ENCODE assay signal across 8 cellular contexts in genomic region chr6:33419580-33420492, GRCh38. TPM values are rescaled to one million over a fixed set of nuclear protein-coding genes. Genes with fewer than 3 reads are reported as not detected.
DNase-seq lines count a peak whose midpoint lies in the region; ATAC-seq and TF ChIP-seq lines count a peak whose summit lies in the region.

SYNGAP1 (plus strand) TSS chr6:33420065; CDS start chr6:33420265, 200 bp downstream.

- H3K9me3 ChIP-seq in SU-DHL-6 (ENCODE audit: insufficient read depth, low read length) (no peaks in the 10 kb centered on the region), left lung (no peaks in the 10 kb centered on the region)

- H3K4me1 ChIP-seq in left lung, result peaks cover 17 to 46% of the 10 kb centered on the region in 2 donors

- no peaks in the 10 kb centered on the region for H3K27me3 ChIP-seq in HL-60 (ENCODE audit: insufficient read depth, poor library complexity, severe bottlenecking)
- H3K27me3 ChIP-seq in SU-DHL-6 (ENCODE audit: low read length), result peaks cover 5% of the 10 kb centered on the region; the same call in 1 of the 2 replicates
- no peaks in the 10 kb centered on the region for H3K27me3 ChIP-seq in left lung

- no peaks in the 10 kb centered on the region for H4K20me1 ChIP-seq in SU-DHL-6 (ENCODE audit: low read depth, low read length)

- peak within 1 kb of the TSS; percentile 1 for H3K4me3 Mint-ChIP-seq in stimulated activated memory B cell treated with anti-CD40 and anti-IgM and Interleukin-4, amounts not matched to agents 10 μg/mL and 1 μg/mL and 100 μg/mL, for 72 hours

- intact Hi-C loops in left lung (cut with DNase I), result loop anchor here in 1 of 2 donors (10.0 kb wide), 1 partner anchor 105 kb away; the partner anchor contains the start of genes TAPBP and ZBTB22

- no peaks in the 10 kb centered on the region for H3K9me3 Mint-ChIP-seq in stimulated activated memory B cell treated with anti-CD40 and anti-IgM and Interleukin-4, amounts not matched to agents 10 μg/mL and 1 μg/mL and 100 μg/mL, for 72 hours

- peak within 1 kb of the TSS; percentile 53; the same call in 1 of the 2 replicates for H3K9ac ChIP-seq in SU-DHL-6 (ENCODE audit: low read length)

- no peak within 1 kb of the TSS for H2AFZ ChIP-seq in SU-DHL-6 (ENCODE audit: low read depth, low read length, severe bottlenecking)

- H3K4me1 Mint-ChIP-seq in stimulated activated memory B cell treated with anti-CD40 and anti-IgM and Interleukin-4, amounts not matched to agents 10 μg/mL and 1 μg/mL and 100 μg/mL, for 72 hours, result peaks cover 52% of the 10 kb centered on the region

- H3K27ac ChIP-seq in HL-60 (replicated peaks), result peak within 1 kb of the TSS; percentile 90
- H3K27ac ChIP-seq in SU-DHL-6 (ENCODE audit: low read depth, low read length), result no peak within 1 kb of the TSS
- peak within 1 kb of the TSS in 1 of 2 donors; percentile 53 for H3K27ac ChIP-seq in left lung

- TF ChIP-seq CTCF in HL-60 (IDR thresholded peaks at IDR 0.05; ENCODE audit: insufficient read depth, low read length), result no peak
- no peak for TF ChIP-seq CTCF in SU-DHL-6 (IDR thresholded peaks at IDR 0.05; ENCODE audit: insufficient read depth, low read length, poor library complexity, severe bottlenecking)
- no peak for TF ChIP-seq CTCF in left lung (IDR thresholded peaks at IDR 0.05)

- peaks cover 22% of the 10 kb centered on the region for H3K79me2 ChIP-seq in SU-DHL-6 (ENCODE audit: insufficient read depth, low read length)

- H3K27me3 Mint-ChIP-seq in stimulated activated memory B cell treated with anti-CD40 and anti-IgM and Interleukin-4, amounts not matched to agents 10 μg/mL and 1 μg/mL and 100 μg/mL, for 72 hours, result no peaks in the 10 kb centered on the region

- H3K4me3 ChIP-seq in HL-60 (replicated peaks; ENCODE audit: insufficient read depth, low read length), result no peak within 1 kb of the TSS
- no peak within 1 kb of the TSS for H3K4me3 ChIP-seq in SU-DHL-6 (ENCODE audit: insufficient read depth, low read length, poor library complexity, severe bottlenecking)
- peak within 1 kb of the TSS in 1 of 2 donors; percentile 7 for H3K4me3 ChIP-seq in left lung

- DNase-seq in HL-60 (ENCODE audit: low read depth in 1 of 2, low spot score in 1 of 2) (no peak), cerebellum (ENCODE audit: low spot score) (peak; percentile 63), left lung (peak in 1 of 2 donors; percentile 66), NCI-H446 treated with DMSO at 0.1 percent for 48 hours (lab: John Stamatoyannopoulos, UW) (no peak)

- H3F3A ChIP-seq in SU-DHL-6 (ENCODE audit: insufficient read depth), result 0 out of 2 replicates have a peak, but pooled peaks cover 14% of the 10 kb centered on the region

- H3K4me2 ChIP-seq in SU-DHL-6 (ENCODE audit: low read depth, low read length, poor library complexity, severe bottlenecking), result peak within 1 kb of the TSS; percentile 65

- no peaks in the 10 kb centered on the region for H3K9me2 ChIP-seq in SU-DHL-6 (replicated peaks; ENCODE audit: insufficient read depth, low read length)

- peak within 1 kb of the TSS; percentile 98 for H3K27ac Mint-ChIP-seq in stimulated activated memory B cell treated with anti-CD40 and anti-IgM and Interleukin-4, amounts not matched to agents 10 μg/mL and 1 μg/mL and 100 μg/mL, for 72 hours

- H3K36me3 ChIP-seq in SU-DHL-6 (ENCODE audit: low read length) (no peaks in the 10 kb centered on the region), left lung (peaks cover 0 to 13% of the 10 kb centered on the region in 2 donors)

- ATAC-seq in left lung (no peak), GM19455 (IDR thresholded peaks at IDR 0.05; ENCODE audit: unreplicated experiment) (no peak), GM18909 (IDR thresholded peaks at IDR 0.05; ENCODE audit: poor library complexity, unreplicated experiment) (no peak)
- ATAC-seq in stimulated activated memory B cell treated with anti-CD40 and anti-IgM and Interleukin-4, amounts not matched to agents 10 μg/mL and 1 μg/mL and 100 μg/mL, for 72 hours, result no peak

- peaks cover 12% of the 10 kb centered on the region for H3K36me3 Mint-ChIP-seq in stimulated activated memory B cell treated with anti-CD40 and anti-IgM and Interleukin-4, amounts not matched to agents 10 μg/mL and 1 μg/mL and 100 μg/mL, for 72 hours

RNA-seq across cellular contexts. Expression of gene SYNGAP1, which starts in this region (rescaled TPM):
- total RNA-seq in cerebellum (21.4 TPM), left lung (10 to 100 TPM; 18.1 to 18.5 TPM)
